ENCODE assay signal across 8 cellular contexts in genomic region chr2:108448678-108449409, GRCh38. TPM values are rescaled to one million over a fixed set of nuclear protein-coding genes. Genes with fewer than 3 reads are reported as not detected.
DNase-seq lines count a peak whose midpoint lies in the region; ATAC-seq, FAIRE-seq and TF ChIP-seq lines count a peak whose summit lies in the region.

A gene with protein sequence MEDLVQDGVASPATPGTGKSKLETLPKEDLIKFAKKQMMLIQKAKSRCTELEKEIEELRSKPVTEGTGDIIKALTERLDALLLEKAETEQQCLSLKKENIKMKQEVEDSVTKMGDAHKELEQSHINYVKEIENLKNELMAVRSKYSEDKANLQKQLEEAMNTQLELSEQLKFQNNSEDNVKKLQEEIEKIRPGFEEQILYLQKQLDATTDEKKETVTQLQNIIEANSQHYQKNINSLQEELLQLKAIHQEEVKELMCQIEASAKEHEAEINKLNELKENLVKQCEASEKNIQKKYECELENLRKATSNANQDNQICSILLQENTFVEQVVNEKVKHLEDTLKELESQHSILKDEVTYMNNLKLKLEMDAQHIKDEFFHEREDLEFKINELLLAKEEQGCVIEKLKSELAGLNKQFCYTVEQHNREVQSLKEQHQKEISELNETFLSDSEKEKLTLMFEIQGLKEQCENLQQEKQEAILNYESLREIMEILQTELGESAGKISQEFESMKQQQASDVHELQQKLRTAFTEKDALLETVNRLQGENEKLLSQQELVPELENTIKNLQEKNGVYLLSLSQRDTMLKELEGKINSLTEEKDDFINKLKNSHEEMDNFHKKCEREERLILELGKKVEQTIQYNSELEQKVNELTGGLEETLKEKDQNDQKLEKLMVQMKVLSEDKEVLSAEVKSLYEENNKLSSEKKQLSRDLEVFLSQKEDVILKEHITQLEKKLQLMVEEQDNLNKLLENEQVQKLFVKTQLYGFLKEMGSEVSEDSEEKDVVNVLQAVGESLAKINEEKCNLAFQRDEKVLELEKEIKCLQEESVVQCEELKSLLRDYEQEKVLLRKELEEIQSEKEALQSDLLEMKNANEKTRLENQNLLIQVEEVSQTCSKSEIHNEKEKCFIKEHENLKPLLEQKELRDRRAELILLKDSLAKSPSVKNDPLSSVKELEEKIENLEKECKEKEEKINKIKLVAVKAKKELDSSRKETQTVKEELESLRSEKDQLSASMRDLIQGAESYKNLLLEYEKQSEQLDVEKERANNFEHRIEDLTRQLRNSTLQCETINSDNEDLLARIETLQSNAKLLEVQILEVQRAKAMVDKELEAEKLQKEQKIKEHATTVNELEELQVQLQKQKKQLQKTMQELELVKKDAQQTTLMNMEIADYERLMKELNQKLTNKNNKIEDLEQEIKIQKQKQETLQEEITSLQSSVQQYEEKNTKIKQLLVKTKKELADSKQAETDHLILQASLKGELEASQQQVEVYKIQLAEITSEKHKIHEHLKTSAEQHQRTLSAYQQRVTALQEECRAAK (N-terminal part only) (plus strand): TSS chr2:108449206. CDS start chr2:108449275, 69 bp downstream.

- TF ChIP-seq POLR2A in GM19193 (IDR thresholded peaks at IDR 0.05; ENCODE audit: extremely low read depth, insufficient read depth, insufficient read length): peak; percentile 83

- peak; percentile 99 for ATAC-seq in HG03432 (IDR thresholded peaks at IDR 0.05; ENCODE audit: unreplicated experiment)
- ATAC-seq in activated CD4-positive, CD25-positive, alpha-beta regulatory T cell treated with anti-CD3 and anti-CD28 coated beads, Interleukin-2, amount 50 U/mL, for 24 hours: peak; percentile 99

- no peak for FAIRE-seq in kidney (lab: Jason Lieb, UNC)

- H3K9me3 ChIP-seq in kidney (ENCODE audit: control insufficient read depth in 1 of 2, low read length in 2 of 2): no peaks in the 10 kb centered on the region

- peaks cover 3 to 17% of the 10 kb centered on the region in 2 donors for H3K36me3 ChIP-seq in kidney (ENCODE audit: control insufficient read depth in 1 of 2, insufficient read depth in 2 of 2, low read length in 2 of 2)

- H3K4me1 ChIP-seq in kidney (ENCODE audit: control insufficient read depth in 1 of 2, insufficient read depth in 1 of 2, low read depth in 1 of 2, low read length in 2 of 2): peaks cover 4 to 10% of the 10 kb centered on the region in 2 donors

- intact Hi-C loops in kidney (cut with DNase I): no loop called here

- H3K9ac ChIP-seq in kidney (ENCODE audit: low read length in 2 of 2): peak within 1 kb of the TSS; percentile 96 to 98

- DNase-seq in Ammon's horn (ENCODE audit: low spot score): peak; percentile 97
- peak; percentile 92 for DNase-seq in NCI-H460 (ENCODE audit: extremely low read depth, low read depth)
- DNase-seq in cerebellar cortex (ENCODE audit: low spot score): peak; percentile 85
- peak; percentile 98 for DNase-seq in kidney
- peak; percentile 91 for DNase-seq in stimulated activated CD4-positive, alpha-beta T cell treated with anti-CD3 and anti-CD28 coated beads, Interleukin-15, amount 100 ng/mL, for 1 hour (ENCODE audit: low read depth in 1 of 2, low spot score in 1 of 2)

- no peak for TF ChIP-seq CTCF in kidney (IDR thresholded peaks at IDR 0.05; ENCODE audit: borderline replicate concordance, extremely low read depth, insufficient read depth)

- H3K4me3 ChIP-seq in kidney (ENCODE audit: low read length in 2 of 2): peak within 1 kb of the TSS; percentile 95 to 99

- peak within 1 kb of the TSS; percentile 89 to 95 for H3K27ac ChIP-seq in kidney (ENCODE audit: low read depth in 2 of 2, low read length in 2 of 2)

RNA-seq across cellular contexts. Expression of the gene that starts here (rescaled TPM):
- total RNA-seq in NCI-H460 (2014; rRNA removed; shearing (Covaris generic)): 21.1 and 27.3 TPM in 2 replicates
- polyA plus RNA-seq in NCI-H460 (2014; cell fraction: nucleus; rRNA removed): 6.7 and 11.3 TPM in 2 replicates
- total RNA-seq in kidney: 74.5 TPM
- 9.5 TPM for polyA plus RNA-seq in kidney (ENCODE audit: insufficient read depth, low read depth, low replicate concordance)

Comparison
In these comparisons a context has a peak if more than half of its experiments do, and no peak if none do; other contexts are left out.
1. Peak in every context shown above with its lines: DNase-seq, ATAC-seq, H3K4me3 ChIP-seq and H3K27ac ChIP-seq.